ENCODE assay signal across 1 cellular context in genomic region chr16:1991588-1992474, GRCh38.
A peak's percentile ranks its signal among the peaks of the same experiment; 100 is the strongest.
TF ChIP-seq lines count a peak whose summit lies in the region.

No MANE protein-coding gene starts in this region.

TF ChIP-seq in K562, 482 proteins besides CTCF, POLR2A, EP300 and RAD21 (continued from another document and continues in another):
- TF ChIP-seq MAZ (CRISPR knock-in tag; conservative IDR thresholded peaks at IDR 0.05 in 1 of 2, IDR thresholded peaks at IDR 0.05 in 1 of 2): no peak; a peak in 1 of 4 replicates
- no peak for TF ChIP-seq FOXJ2 (tag; IDR thresholded peaks at IDR 0.05)
- peak in 1 of 2 experiments; percentile 57; a peak in 1 of 4 replicates for TF ChIP-seq NONO (IDR thresholded peaks at IDR 0.05; ENCODE audit: low read depth in 2 of 2, low read length in 1 of 2)
- no peak for TF ChIP-seq IFI16 (CRISPR knock-in tag; IDR thresholded peaks at IDR 0.05)
- peak; percentile 29; the same call in 1 of the 2 replicates for TF ChIP-seq THAP12 (CRISPR knock-in tag; IDR thresholded peaks at IDR 0.05)
- no peak for TF ChIP-seq BRF1 (IDR thresholded peaks at IDR 0.05; ENCODE audit: borderline replicate concordance, extremely low read depth, insufficient read length)
- TF ChIP-seq CHCHD3 (CRISPR knock-in tag; IDR thresholded peaks at IDR 0.05): no peak
- TF ChIP-seq ZNF121 (CRISPR knock-in tag; conservative IDR thresholded peaks at IDR 0.05): no peak
- no peak for TF ChIP-seq PTTG1 (tag; IDR thresholded peaks at IDR 0.05; ENCODE audit: low read depth)
- TF ChIP-seq, protein P1, sequence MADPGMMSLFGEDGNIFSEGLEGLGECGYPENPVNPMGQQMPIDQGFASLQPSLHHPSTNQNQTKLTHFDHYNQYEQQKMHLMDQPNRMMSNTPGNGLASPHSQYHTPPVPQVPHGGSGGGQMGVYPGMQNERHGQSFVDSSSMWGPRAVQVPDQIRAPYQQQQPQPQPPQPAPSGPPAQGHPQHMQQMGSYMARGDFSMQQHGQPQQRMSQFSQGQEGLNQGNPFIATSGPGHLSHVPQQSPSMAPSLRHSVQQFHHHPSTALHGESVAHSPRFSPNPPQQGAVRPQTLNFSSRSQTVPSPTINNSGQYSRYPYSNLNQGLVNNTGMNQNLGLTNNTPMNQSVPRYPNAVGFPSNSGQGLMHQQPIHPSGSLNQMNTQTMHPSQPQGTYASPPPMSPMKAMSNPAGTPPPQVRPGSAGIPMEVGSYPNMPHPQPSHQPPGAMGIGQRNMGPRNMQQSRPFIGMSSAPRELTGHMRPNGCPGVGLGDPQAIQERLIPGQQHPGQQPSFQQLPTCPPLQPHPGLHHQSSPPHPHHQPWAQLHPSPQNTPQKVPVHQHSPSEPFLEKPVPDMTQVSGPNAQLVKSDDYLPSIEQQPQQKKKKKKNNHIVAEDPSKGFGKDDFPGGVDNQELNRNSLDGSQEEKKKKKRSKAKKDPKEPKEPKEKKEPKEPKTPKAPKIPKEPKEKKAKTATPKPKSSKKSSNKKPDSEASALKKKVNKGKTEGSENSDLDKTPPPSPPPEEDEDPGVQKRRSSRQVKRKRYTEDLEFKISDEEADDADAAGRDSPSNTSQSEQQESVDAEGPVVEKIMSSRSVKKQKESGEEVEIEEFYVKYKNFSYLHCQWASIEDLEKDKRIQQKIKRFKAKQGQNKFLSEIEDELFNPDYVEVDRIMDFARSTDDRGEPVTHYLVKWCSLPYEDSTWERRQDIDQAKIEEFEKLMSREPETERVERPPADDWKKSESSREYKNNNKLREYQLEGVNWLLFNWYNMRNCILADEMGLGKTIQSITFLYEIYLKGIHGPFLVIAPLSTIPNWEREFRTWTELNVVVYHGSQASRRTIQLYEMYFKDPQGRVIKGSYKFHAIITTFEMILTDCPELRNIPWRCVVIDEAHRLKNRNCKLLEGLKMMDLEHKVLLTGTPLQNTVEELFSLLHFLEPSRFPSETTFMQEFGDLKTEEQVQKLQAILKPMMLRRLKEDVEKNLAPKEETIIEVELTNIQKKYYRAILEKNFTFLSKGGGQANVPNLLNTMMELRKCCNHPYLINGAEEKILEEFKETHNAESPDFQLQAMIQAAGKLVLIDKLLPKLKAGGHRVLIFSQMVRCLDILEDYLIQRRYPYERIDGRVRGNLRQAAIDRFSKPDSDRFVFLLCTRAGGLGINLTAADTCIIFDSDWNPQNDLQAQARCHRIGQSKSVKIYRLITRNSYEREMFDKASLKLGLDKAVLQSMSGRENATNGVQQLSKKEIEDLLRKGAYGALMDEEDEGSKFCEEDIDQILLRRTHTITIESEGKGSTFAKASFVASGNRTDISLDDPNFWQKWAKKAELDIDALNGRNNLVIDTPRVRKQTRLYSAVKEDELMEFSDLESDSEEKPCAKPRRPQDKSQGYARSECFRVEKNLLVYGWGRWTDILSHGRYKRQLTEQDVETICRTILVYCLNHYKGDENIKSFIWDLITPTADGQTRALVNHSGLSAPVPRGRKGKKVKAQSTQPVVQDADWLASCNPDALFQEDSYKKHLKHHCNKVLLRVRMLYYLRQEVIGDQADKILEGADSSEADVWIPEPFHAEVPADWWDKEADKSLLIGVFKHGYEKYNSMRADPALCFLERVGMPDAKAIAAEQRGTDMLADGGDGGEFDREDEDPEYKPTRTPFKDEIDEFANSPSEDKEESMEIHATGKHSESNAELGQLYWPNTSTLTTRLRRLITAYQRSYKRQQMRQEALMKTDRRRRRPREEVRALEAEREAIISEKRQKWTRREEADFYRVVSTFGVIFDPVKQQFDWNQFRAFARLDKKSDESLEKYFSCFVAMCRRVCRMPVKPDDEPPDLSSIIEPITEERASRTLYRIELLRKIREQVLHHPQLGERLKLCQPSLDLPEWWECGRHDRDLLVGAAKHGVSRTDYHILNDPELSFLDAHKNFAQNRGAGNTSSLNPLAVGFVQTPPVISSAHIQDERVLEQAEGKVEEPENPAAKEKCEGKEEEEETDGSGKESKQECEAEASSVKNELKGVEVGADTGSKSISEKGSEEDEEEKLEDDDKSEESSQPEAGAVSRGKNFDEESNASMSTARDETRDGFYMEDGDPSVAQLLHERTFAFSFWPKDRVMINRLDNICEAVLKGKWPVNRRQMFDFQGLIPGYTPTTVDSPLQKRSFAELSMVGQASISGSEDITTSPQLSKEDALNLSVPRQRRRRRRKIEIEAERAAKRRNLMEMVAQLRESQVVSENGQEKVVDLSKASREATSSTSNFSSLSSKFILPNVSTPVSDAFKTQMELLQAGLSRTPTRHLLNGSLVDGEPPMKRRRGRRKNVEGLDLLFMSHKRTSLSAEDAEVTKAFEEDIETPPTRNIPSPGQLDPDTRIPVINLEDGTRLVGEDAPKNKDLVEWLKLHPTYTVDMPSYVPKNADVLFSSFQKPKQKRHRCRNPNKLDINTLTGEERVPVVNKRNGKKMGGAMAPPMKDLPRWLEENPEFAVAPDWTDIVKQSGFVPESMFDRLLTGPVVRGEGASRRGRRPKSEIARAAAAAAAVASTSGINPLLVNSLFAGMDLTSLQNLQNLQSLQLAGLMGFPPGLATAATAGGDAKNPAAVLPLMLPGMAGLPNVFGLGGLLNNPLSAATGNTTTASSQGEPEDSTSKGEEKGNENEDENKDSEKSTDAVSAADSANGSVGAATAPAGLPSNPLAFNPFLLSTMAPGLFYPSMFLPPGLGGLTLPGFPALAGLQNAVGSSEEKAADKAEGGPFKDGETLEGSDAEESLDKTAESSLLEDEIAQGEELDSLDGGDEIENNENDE (IDR thresholded peaks at IDR 0.05; ENCODE audit: low read depth, low read length): no peak
- no peak for TF ChIP-seq CHD1 (IDR thresholded peaks at IDR 0.05; ENCODE audit: low read length)
- peak; percentile 40 for TF ChIP-seq CXXC5 (CRISPR knock-in tag; IDR thresholded peaks at IDR 0.05)
- TF ChIP-seq, protein P2, sequence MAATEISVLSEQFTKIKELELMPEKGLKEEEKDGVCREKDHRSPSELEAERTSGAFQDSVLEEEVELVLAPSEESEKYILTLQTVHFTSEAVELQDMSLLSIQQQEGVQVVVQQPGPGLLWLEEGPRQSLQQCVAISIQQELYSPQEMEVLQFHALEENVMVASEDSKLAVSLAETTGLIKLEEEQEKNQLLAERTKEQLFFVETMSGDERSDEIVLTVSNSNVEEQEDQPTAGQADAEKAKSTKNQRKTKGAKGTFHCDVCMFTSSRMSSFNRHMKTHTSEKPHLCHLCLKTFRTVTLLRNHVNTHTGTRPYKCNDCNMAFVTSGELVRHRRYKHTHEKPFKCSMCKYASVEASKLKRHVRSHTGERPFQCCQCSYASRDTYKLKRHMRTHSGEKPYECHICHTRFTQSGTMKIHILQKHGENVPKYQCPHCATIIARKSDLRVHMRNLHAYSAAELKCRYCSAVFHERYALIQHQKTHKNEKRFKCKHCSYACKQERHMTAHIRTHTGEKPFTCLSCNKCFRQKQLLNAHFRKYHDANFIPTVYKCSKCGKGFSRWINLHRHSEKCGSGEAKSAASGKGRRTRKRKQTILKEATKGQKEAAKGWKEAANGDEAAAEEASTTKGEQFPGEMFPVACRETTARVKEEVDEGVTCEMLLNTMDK (IDR thresholded peaks at IDR 0.05; ENCODE audit: borderline replicate concordance, insufficient read depth, low read depth, low read length, poor library complexity, severe bottlenecking): no peak
- no peak for TF ChIP-seq NCOR1 (IDR thresholded peaks at IDR 0.05)
- TF ChIP-seq, protein P3, sequence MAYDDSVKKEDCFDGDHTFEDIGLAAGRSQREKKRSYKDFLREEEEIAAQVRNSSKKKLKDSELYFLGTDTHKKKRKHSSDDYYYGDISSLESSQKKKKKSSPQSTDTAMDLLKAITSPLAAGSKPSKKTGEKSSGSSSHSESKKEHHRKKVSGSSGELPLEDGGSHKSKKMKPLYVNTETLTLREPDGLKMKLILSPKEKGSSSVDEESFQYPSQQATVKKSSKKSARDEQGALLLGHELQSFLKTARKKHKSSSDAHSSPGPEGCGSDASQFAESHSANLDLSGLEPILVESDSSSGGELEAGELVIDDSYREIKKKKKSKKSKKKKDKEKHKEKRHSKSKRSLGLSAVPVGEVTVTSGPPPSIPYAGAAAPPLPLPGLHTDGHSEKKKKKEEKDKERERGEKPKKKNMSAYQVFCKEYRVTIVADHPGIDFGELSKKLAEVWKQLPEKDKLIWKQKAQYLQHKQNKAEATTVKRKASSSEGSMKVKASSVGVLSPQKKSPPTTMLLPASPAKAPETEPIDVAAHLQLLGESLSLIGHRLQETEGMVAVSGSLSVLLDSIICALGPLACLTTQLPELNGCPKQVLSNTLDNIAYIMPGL (CRISPR knock-in tag; IDR thresholded peaks at IDR 0.05): 0 out of 2 replicates have a peak, but pooled peaks have one; percentile 18
- no peak for TF ChIP-seq MIER1 (IDR thresholded peaks at IDR 0.05; ENCODE audit: low read depth)
- 0 out of 2 replicates have a peak, but pooled peaks have one; percentile 48 for TF ChIP-seq ZNF24 (IDR thresholded peaks at IDR 0.05)
- TF ChIP-seq JUND (IDR thresholded peaks at IDR 0.05; ENCODE audit: borderline replicate concordance, low read depth, low read length): no peak
- TF ChIP-seq JUND (tag; IDR thresholded peaks at IDR 0.05; ENCODE audit: borderline replicate concordance, low read depth, low read length): no peak; the same call in 2 of the 3 replicates
- no peak for TF ChIP-seq HNRNPUL1 (IDR thresholded peaks at IDR 0.05; ENCODE audit: low read length)
- no peak for TF ChIP-seq KAT8 (IDR thresholded peaks at IDR 0.05; ENCODE audit: low read depth)
- no peak for TF ChIP-seq HDAC2 (IDR thresholded peaks at IDR 0.05)
- TF ChIP-seq ZNF699 (CRISPR knock-in tag; IDR thresholded peaks at IDR 0.05; ENCODE audit: insufficient replicate concordance): no peak
- TF ChIP-seq ZHX1 (conservative IDR thresholded peaks at IDR 0.05; ENCODE audit: low read length): no peak
- TF ChIP-seq, protein P4, sequence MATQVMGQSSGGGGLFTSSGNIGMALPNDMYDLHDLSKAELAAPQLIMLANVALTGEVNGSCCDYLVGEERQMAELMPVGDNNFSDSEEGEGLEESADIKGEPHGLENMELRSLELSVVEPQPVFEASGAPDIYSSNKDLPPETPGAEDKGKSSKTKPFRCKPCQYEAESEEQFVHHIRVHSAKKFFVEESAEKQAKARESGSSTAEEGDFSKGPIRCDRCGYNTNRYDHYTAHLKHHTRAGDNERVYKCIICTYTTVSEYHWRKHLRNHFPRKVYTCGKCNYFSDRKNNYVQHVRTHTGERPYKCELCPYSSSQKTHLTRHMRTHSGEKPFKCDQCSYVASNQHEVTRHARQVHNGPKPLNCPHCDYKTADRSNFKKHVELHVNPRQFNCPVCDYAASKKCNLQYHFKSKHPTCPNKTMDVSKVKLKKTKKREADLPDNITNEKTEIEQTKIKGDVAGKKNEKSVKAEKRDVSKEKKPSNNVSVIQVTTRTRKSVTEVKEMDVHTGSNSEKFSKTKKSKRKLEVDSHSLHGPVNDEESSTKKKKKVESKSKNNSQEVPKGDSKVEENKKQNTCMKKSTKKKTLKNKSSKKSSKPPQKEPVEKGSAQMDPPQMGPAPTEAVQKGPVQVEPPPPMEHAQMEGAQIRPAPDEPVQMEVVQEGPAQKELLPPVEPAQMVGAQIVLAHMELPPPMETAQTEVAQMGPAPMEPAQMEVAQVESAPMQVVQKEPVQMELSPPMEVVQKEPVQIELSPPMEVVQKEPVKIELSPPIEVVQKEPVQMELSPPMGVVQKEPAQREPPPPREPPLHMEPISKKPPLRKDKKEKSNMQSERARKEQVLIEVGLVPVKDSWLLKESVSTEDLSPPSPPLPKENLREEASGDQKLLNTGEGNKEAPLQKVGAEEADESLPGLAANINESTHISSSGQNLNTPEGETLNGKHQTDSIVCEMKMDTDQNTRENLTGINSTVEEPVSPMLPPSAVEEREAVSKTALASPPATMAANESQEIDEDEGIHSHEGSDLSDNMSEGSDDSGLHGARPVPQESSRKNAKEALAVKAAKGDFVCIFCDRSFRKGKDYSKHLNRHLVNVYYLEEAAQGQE (CRISPR knock-in tag; IDR thresholded peaks at IDR 0.05; ENCODE audit: low read depth): peak; percentile 58; the same call in 1 of the 2 replicates
- TF ChIP-seq ZNF449 (CRISPR knock-in tag; IDR thresholded peaks at IDR 0.05): no peak
- TF ChIP-seq CCAR2 (IDR thresholded peaks at IDR 0.05; ENCODE audit: low read depth, low read length): no peak
- no peak for TF ChIP-seq FOXM1 (IDR thresholded peaks at IDR 0.05; ENCODE audit: low read depth)
- 0 out of 2 replicates have a peak, but pooled peaks have one; percentile 13 for TF ChIP-seq FOXM1 (CRISPR knock-in tag; IDR thresholded peaks at IDR 0.05; ENCODE audit: low read depth)
